Comparison of ENCODE assay signal across 23 cellular contexts in genomic region chr11:14078941-14079522, GRCh38.
DNase-seq lines count a peak whose midpoint lies in the region; ATAC-seq and TF ChIP-seq lines count a peak whose summit lies in the region.
"Had no signal": no experiment of that assay in that cellular context is flagged by ENCODE, and none has a peak within 500 bp of the region (broad histone marks: within the 10 kb centered on the region; RNA-seq: fewer than 3 reads in every experiment).

No MANE protein-coding gene starts in this region.

- H3K4me3 ChIP-seq in Jurkat, Clone E6-1 (ENCODE audit: low read length), result peak overlapping the region; percentile 31
- no peak overlapping the region for H3K4me3 ChIP-seq in mucosa of descending colon
- H3K4me3 ChIP-seq: esophagus squamous epithelium, GM23248, heart left ventricle, thoracic aorta had no signal

- TF ChIP-seq CTCF in mucosa of descending colon (IDR thresholded peaks at IDR 0.05), result no peak

- H3K9me3 Mint-ChIP-seq in activated CD8-positive, alpha-beta T cell treated with anti-CD3 and anti-CD28 coated beads, Interleukin-2, amount 10 ng/mL, durations not matched to agents 7 days and 5 days (ENCODE audit: insufficient read depth), result no peaks in the 10 kb centered on the region

- H3K36me3 ChIP-seq in mucosa of descending colon (ENCODE audit: low read depth), result no peaks in the 10 kb centered on the region
- H3K36me3 ChIP-seq: esophagus squamous epithelium, heart left ventricle, neutrophil, thoracic aorta had no signal

- H3K4me1 ChIP-seq in mucosa of descending colon (ENCODE audit: low read depth), result no peaks in the 10 kb centered on the region

- no peaks in the 10 kb centered on the region for H3K27me3 Mint-ChIP-seq in activated CD8-positive, alpha-beta T cell treated with anti-CD3 and anti-CD28 coated beads, Interleukin-2, amount 10 ng/mL, durations not matched to agents 7 days and 5 days (ENCODE audit: low read depth)

- no peaks in the 10 kb centered on the region for H3K9me3 ChIP-seq in mucosa of descending colon
- H3K9me3 ChIP-seq: esophagus squamous epithelium, heart left ventricle, neutrophil, thoracic aorta had no signal

- POLR2A ChIA-PET in activated CD8-positive, alpha-beta T cell treated with anti-CD3 and anti-CD28 coated beads, Interleukin-2, amount 10 ng/mL, durations not matched to agents 7 days and 5 days (lab: Charles Lee), result no interaction called here

- peak overlapping the region; percentile 72 for H3K27ac Mint-ChIP-seq in activated CD8-positive, alpha-beta T cell treated with anti-CD3 and anti-CD28 coated beads, Interleukin-2, amount 10 ng/mL, durations not matched to agents 7 days and 5 days
- H3K27ac Mint-ChIP-seq: brain had no signal

- H3K4me1 Mint-ChIP-seq in activated CD8-positive, alpha-beta T cell treated with anti-CD3 and anti-CD28 coated beads, Interleukin-2, amount 10 ng/mL, durations not matched to agents 7 days and 5 days (ENCODE audit: low read depth), result peaks cover 46% of the 10 kb centered on the region

- peak overlapping the region; percentile 39 for H3K4me3 Mint-ChIP-seq in activated CD8-positive, alpha-beta T cell treated with anti-CD3 and anti-CD28 coated beads, Interleukin-2, amount 10 ng/mL, durations not matched to agents 7 days and 5 days
- H3K4me3 Mint-ChIP-seq: brain had no signal

- peak; percentile 28 for ATAC-seq in activated CD8-positive, alpha-beta T cell treated with anti-CD3 and anti-CD28 coated beads, Interleukin-2, amount 10 ng/mL, durations not matched to agents 7 days and 5 days
- ATAC-seq in mucosa of descending colon (peak; percentile 43), GM21786 (IDR thresholded peaks at IDR 0.05; ENCODE audit: unreplicated experiment) (no peak), GM21737 (IDR thresholded peaks at IDR 0.05; ENCODE audit: unreplicated experiment) (no peak)
- ATAC-seq: heart left ventricle, right cardiac atrium had no signal

- intact Hi-C loops in mucosa of descending colon (cut with DNase I, micrococcal nuclease), result no loop called here

- CTCF ChIA-PET in activated CD8-positive, alpha-beta T cell treated with anti-CD3 and anti-CD28 coated beads, Interleukin-2, amount 10 ng/mL, durations not matched to agents 7 days and 5 days (lab: Charles Lee), result interaction anchor here (1.0 to 1.3 kb wide), 3 partner anchors 14 to 70 kb away, joined by 3 read pairs; no protein-coding TSS in a partner anchor

- no peaks in the 10 kb centered on the region for H3K36me3 Mint-ChIP-seq in activated CD8-positive, alpha-beta T cell treated with anti-CD3 and anti-CD28 coated beads, Interleukin-2, amount 10 ng/mL, durations not matched to agents 7 days and 5 days (ENCODE audit: low read depth)
- H3K36me3 Mint-ChIP-seq: brain had no signal

- peak; percentile 56 for DNase-seq in NOMO-1 treated with DMSO at 0.1 percent for 48 hours (lab: John Stamatoyannopoulos, UW; ENCODE audit: unreplicated experiment)
- no peak for DNase-seq in NOMO-1 treated with dmso at 0.1 percent for 144 hours (lab: John Stamatoyannopoulos, UW; ENCODE audit: unreplicated experiment)
- DNase-seq in Jurkat, Clone E6-1 (ENCODE audit: low read depth, low spot score), result peak; percentile 73
- DNase-seq in activated CD8-positive, alpha-beta T cell treated with anti-CD3 and anti-CD28 coated beads, Interleukin-2, amount 10 ng/mL, durations not matched to agents 7 days and 5 days, result no peak
- DNase-seq in mucosa of descending colon, result no peak
- DNase-seq in NCI-H1930 (lab: John Stamatoyannopoulos, UW), result no peak
- DNase-seq: activated CD4-positive, alpha-beta T cell treated with anti-CD3 and anti-CD28 coated beads for 1 hour; C1 segment of cervical spinal cord; dermis blood vessel endothelial cell; EL; esophagus squamous epithelium; GM23248; heart left ventricle; islet precursor cell; mesendoderm; NCI-H187 treated with DMSO at 0.1 percent for 48 hours; NCI-H526; right cardiac atrium had no signal

Comparison
In these comparisons a context has a peak if more than half of its experiments do, and no peak if none do; other contexts are left out.
1. DNase-seq: peak in NOMO-1 treated with DMSO at 0.1 percent for 48 hours (single experiment) and Jurkat, Clone E6-1 (single experiment); none in NOMO-1 treated with dmso at 0.1 percent for 144 hours (single experiment), activated CD8-positive, alpha-beta T cell treated with anti-CD3 and anti-CD28 coated beads, Interleukin-2, amount 10 ng/mL, durations not matched to agents 7 days and 5 days (single experiment), mucosa of descending colon (0 of 3) and NCI-H1930 (0 of 2).
2. ATAC-seq: peak in activated CD8-positive, alpha-beta T cell treated with anti-CD3 and anti-CD28 coated beads, Interleukin-2, amount 10 ng/mL, durations not matched to agents 7 days and 5 days (single experiment) and mucosa of descending colon (single experiment); none in GM21786 (single experiment) and GM21737 (single experiment).